In genomic region chr7:37971491-37971890, GRCh38 we compare ENCODE assay signal across 33 cellular contexts. TPM values are rescaled to one million over a fixed set of nuclear protein-coding genes. Genes with fewer than 3 reads are reported as not detected.
"Had no signal": no experiment of that assay in that cellular context is flagged by ENCODE, and none has a peak within 500 bp of the region (broad histone marks: within the 10 kb centered on the region; RNA-seq: fewer than 3 reads in every experiment).

No MANE protein-coding gene starts in this region.

- H3K36me3 Mint-ChIP-seq: activated naive CD8-positive, alpha-beta T cell treated with anti-CD3 and anti-CD28 coated beads, Interleukin-2, amount 10 ng/mL, durations not matched to agents 7 days and 5 days; natural killer cell; neural progenitor cell; stimulated activated effector memory CD8-positive, alpha-beta T cell treated with anti-CD3 and anti-CD28 coated beads, Interleukin-12 subunit alpha, Interleukin-12 subunit beta, amount 100 ng/mL, for 72 hours had no signal

- H3K4me1 Mint-ChIP-seq: activated naive CD8-positive, alpha-beta T cell treated with anti-CD3 and anti-CD28 coated beads, Interleukin-2, amount 10 ng/mL, durations not matched to agents 7 days and 5 days; natural killer cell; neural progenitor cell; stimulated activated effector memory CD8-positive, alpha-beta T cell treated with anti-CD3 and anti-CD28 coated beads, Interleukin-12 subunit alpha, Interleukin-12 subunit beta, amount 100 ng/mL, for 72 hours had no signal

- H3K9me3 Mint-ChIP-seq: activated naive CD4-positive, alpha-beta T cell treated with anti-CD3 and anti-CD28 coated beads for 36 hours; activated naive CD8-positive, alpha-beta T cell treated with anti-CD3 and anti-CD28 coated beads, Interleukin-2, amount 10 ng/mL, durations not matched to agents 7 days and 5 days; activated T-helper 1 cell treated with anti-CD3 and anti-CD28 coated beads, Interleukin-12 subunit alpha, Interleukin-12 subunit beta, Interleukin-2, Interleukin-4 antibody, amounts not matched to agents 30 ng/mL and 10 ng/mL and 1 ng/mL, durations not matched to agents 14 hours and 24 hours and 36 hours; natural killer cell; neural progenitor cell; stimulated activated effector memory CD8-positive, alpha-beta T cell treated with anti-CD3 and anti-CD28 coated beads, Interleukin-12 subunit alpha, Interleukin-12 subunit beta, amount 100 ng/mL, for 72 hours; stimulated activated naive CD8-positive, alpha-beta T cell treated with anti-CD3 and anti-CD28 coated beads, Interleukin-15, Interleukin-2, amounts not matched to agents 100 ng/mL and 50 ng/mL, for 24 hours; T-helper 1 cell treated with Interleukin-12 subunit alpha and Interleukin-12 subunit beta and Interleukin-4 antibody, amounts not matched to agents 30 μg/mL and 1 μg/mL, for 36 hours had no signal

- ATAC-seq: activated CD4-positive, CD25-positive, alpha-beta regulatory T cell treated with anti-CD3 and anti-CD28 coated beads, Interleukin-2, amount 50 U/mL, for 24 hours; left lung; lower lobe of right lung; natural killer cell; sciatic nerve; stimulated activated effector memory CD8-positive, alpha-beta T cell treated with anti-CD3 and anti-CD28 coated beads, Interleukin-12 subunit alpha, Interleukin-12 subunit beta, amount 100 ng/mL, for 72 hours had no signal

- H3K4me3 ChIP-seq: breast epithelium, left lung, lower lobe of right lung, neural progenitor cell, upper lobe of left lung had no signal

- H3K27me3 Mint-ChIP-seq: stimulated activated naive CD8-positive, alpha-beta T cell treated with anti-CD3 and anti-CD28 coated beads, Interleukin-15, Interleukin-2, amounts not matched to agents 100 ng/mL and 50 ng/mL, for 24 hours had no signal

- DNase-seq: activated CD4-positive, alpha-beta T cell treated with anti-CD3 and anti-CD28 coated beads for 48 hours; activated CD4-positive, alpha-beta T cell treated with anti-CD3 and anti-CD28 coated beads, Interleukin-2, amount 50 U/mL, for 48 hours; activated CD8-positive, alpha-beta memory T cell treated with anti-CD3 and anti-CD28 coated beads for 24 hours; activated CD8-positive, alpha-beta memory T cell treated with anti-CD3 and anti-CD28 coated beads, Interleukin-2, amount 50 U/mL, for 4 hours; activated effector memory CD4-positive, alpha-beta T cell treated with anti-CD3 and anti-CD28 coated beads, Interleukin-2, amount 50 U/mL, for 16 hours; activated naive CD4-positive, alpha-beta T cell treated with anti-CD3 and anti-CD28 coated beads for 36 hours; activated naive CD8-positive, alpha-beta T cell treated with anti-CD3 and anti-CD28 coated beads, Interleukin-2, amount 10 ng/mL, durations not matched to agents 7 days and 5 days; activated T-cell treated with anti-CD3 and anti-CD28 coated beads, Interleukin-2, amount 50 U/mL, for 1 hour; amniotic stem cell; central memory CD4-positive, alpha-beta T cell; kidney glomerular epithelial cell; left lung; lower lobe of right lung; mesendoderm; natural killer cell; occipital lobe; posterior cingulate gyrus; small intestine; stimulated activated CD4-positive, alpha-beta T cell treated with anti-CD3 and anti-CD28 coated beads, Interleukin-4, amount 100 ng/mL, for 24 hours; substantia nigra; T-helper 9 cell; upper lobe of left lung; WERI-Rb-1 had no signal

- H3K4me3 Mint-ChIP-seq: activated naive CD4-positive, alpha-beta T cell treated with anti-CD3 and anti-CD28 coated beads for 36 hours; activated naive CD8-positive, alpha-beta T cell treated with anti-CD3 and anti-CD28 coated beads, Interleukin-2, amount 10 ng/mL, durations not matched to agents 7 days and 5 days; activated T-helper 1 cell treated with anti-CD3 and anti-CD28 coated beads, Interleukin-12 subunit alpha, Interleukin-12 subunit beta, Interleukin-2, Interleukin-4 antibody, amounts not matched to agents 30 ng/mL and 10 ng/mL and 1 ng/mL, durations not matched to agents 14 hours and 24 hours and 36 hours; natural killer cell; neural progenitor cell; stimulated activated effector memory CD8-positive, alpha-beta T cell treated with anti-CD3 and anti-CD28 coated beads, Interleukin-12 subunit alpha, Interleukin-12 subunit beta, amount 100 ng/mL, for 72 hours; stimulated activated naive CD8-positive, alpha-beta T cell treated with anti-CD3 and anti-CD28 coated beads, Interleukin-15, Interleukin-2, amounts not matched to agents 100 ng/mL and 50 ng/mL, for 24 hours; T-helper 1 cell treated with Interleukin-12 subunit alpha and Interleukin-12 subunit beta and Interleukin-4 antibody, amounts not matched to agents 30 μg/mL and 1 μg/mL, for 36 hours had no signal

- H3K27ac Mint-ChIP-seq: activated naive CD4-positive, alpha-beta T cell treated with anti-CD3 and anti-CD28 coated beads for 36 hours; activated naive CD8-positive, alpha-beta T cell treated with anti-CD3 and anti-CD28 coated beads, Interleukin-2, amount 10 ng/mL, durations not matched to agents 7 days and 5 days; activated T-helper 1 cell treated with anti-CD3 and anti-CD28 coated beads, Interleukin-12 subunit alpha, Interleukin-12 subunit beta, Interleukin-2, Interleukin-4 antibody, amounts not matched to agents 30 ng/mL and 10 ng/mL and 1 ng/mL, durations not matched to agents 14 hours and 24 hours and 36 hours; natural killer cell; neural progenitor cell; stimulated activated effector memory CD8-positive, alpha-beta T cell treated with anti-CD3 and anti-CD28 coated beads, Interleukin-12 subunit alpha, Interleukin-12 subunit beta, amount 100 ng/mL, for 72 hours; stimulated activated naive CD8-positive, alpha-beta T cell treated with anti-CD3 and anti-CD28 coated beads, Interleukin-15, Interleukin-2, amounts not matched to agents 100 ng/mL and 50 ng/mL, for 24 hours; T-helper 1 cell treated with Interleukin-12 subunit alpha and Interleukin-12 subunit beta and Interleukin-4 antibody, amounts not matched to agents 30 μg/mL and 1 μg/mL, for 36 hours had no signal

RNA-seq across cellular contexts. Expression of gene EPDR1, which starts 51.1 kb away (rescaled TPM):
- total RNA-seq: activated T-helper 1 cell treated with anti-CD3 and anti-CD28 coated beads, Interleukin-12 subunit alpha, Interleukin-12 subunit beta, Interleukin-2, Interleukin-4 antibody, amounts not matched to agents 30 ng/mL and 10 ng/mL and 1 ng/mL, durations not matched to agents 14 hours and 24 hours and 36 hours had no signal

RNA-seq across cellular contexts. Expression of gene SFRP4, which starts 54.9 kb away (rescaled TPM):
- total RNA-seq: activated naive CD4-positive, alpha-beta T cell treated with anti-CD3 and anti-CD28 coated beads for 36 hours; activated naive CD8-positive, alpha-beta T cell treated with anti-CD3 and anti-CD28 coated beads, Interleukin-2, amount 10 ng/mL, durations not matched to agents 7 days and 5 days; activated T-helper 1 cell treated with anti-CD3 and anti-CD28 coated beads, Interleukin-12 subunit alpha, Interleukin-12 subunit beta, Interleukin-2, Interleukin-4 antibody, amounts not matched to agents 30 ng/mL and 10 ng/mL and 1 ng/mL, durations not matched to agents 14 hours and 24 hours and 36 hours; endothelial cell of umbilical vein; mononuclear cell had no signal
